Comparison of ENCODE assay signal across 1 cellular context in the genomic region with DNA sequence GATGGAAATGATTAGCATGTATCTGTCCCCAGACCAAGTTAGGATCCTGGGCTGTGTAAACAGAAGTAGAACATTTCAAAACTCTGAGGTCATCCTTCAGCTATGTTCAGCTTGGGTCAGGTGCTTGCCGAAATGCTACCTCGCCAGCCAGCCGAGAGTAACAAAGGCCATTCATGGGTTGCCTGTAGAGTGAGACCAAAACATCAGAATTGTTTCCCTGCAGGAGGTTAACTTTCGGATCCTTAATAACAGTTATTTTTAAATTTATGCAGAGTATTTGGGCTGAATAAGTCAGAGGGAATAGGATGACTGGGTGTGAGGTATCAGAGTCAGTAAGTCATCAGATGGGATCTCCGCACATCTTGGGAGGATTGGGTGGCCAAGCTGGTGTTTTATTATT.
TF ChIP-seq lines count a peak whose summit lies in the region.

No MANE protein-coding gene starts in this region.

TF ChIP-seq in WTC11, 78 proteins besides CTCF, POLR2A, EP300 and RAD21 (continued from another document):
- TF ChIP-seq, protein P1, sequence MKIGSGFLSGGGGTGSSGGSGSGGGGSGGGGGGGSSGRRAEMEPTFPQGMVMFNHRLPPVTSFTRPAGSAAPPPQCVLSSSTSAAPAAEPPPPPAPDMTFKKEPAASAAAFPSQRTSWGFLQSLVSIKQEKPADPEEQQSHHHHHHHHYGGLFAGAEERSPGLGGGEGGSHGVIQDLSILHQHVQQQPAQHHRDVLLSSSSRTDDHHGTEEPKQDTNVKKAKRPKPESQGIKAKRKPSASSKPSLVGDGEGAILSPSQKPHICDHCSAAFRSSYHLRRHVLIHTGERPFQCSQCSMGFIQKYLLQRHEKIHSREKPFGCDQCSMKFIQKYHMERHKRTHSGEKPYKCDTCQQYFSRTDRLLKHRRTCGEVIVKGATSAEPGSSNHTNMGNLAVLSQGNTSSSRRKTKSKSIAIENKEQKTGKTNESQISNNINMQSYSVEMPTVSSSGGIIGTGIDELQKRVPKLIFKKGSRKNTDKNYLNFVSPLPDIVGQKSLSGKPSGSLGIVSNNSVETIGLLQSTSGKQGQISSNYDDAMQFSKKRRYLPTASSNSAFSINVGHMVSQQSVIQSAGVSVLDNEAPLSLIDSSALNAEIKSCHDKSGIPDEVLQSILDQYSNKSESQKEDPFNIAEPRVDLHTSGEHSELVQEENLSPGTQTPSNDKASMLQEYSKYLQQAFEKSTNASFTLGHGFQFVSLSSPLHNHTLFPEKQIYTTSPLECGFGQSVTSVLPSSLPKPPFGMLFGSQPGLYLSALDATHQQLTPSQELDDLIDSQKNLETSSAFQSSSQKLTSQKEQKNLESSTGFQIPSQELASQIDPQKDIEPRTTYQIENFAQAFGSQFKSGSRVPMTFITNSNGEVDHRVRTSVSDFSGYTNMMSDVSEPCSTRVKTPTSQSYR (CRISPR knock-in tag; IDR thresholded peaks at IDR 0.05) = no peak
- TF ChIP-seq FOXK1 (CRISPR knock-in tag; IDR thresholded peaks at IDR 0.05) = peak; percentile 83; the same call in 1 of the 2 replicates
- no peak for TF ChIP-seq ZNF138 (CRISPR knock-in tag; conservative IDR thresholded peaks at IDR 0.05)
- no peak for TF ChIP-seq SP1 (CRISPR knock-in tag; conservative IDR thresholded peaks at IDR 0.05)
- no peak for TF ChIP-seq KAT7 (CRISPR knock-in tag; IDR thresholded peaks at IDR 0.05; ENCODE audit: borderline replicate concordance)
- peak; percentile 85; the same call in 1 of the 2 replicates for TF ChIP-seq TEAD1 (CRISPR knock-in tag; IDR thresholded peaks at IDR 0.05)
- 0 out of 2 replicates have a peak, but pooled peaks have one; percentile 24 for TF ChIP-seq CREM (CRISPR knock-in tag; IDR thresholded peaks at IDR 0.05)
